ENCODE assay signal across 8 cellular contexts in genomic region chr15:81611679-81612078, GRCh38.
"Had no signal": no experiment of that assay in that cellular context is flagged by ENCODE, and none has a peak within 500 bp of the region (broad histone marks: within the 10 kb centered on the region; RNA-seq: fewer than 3 reads in every experiment).

No MANE protein-coding gene starts in this region.

- H3K4me3 ChIP-seq: GM23338 had no signal

- H3K4me3 Mint-ChIP-seq: GM23338, H9, IgD-negative memory B cell had no signal

- H3K9me3 Mint-ChIP-seq: GM23338, H9, IgD-negative memory B cell had no signal

- FAIRE-seq: H1, H54, HTR-8/SVneo had no signal

- H3K27ac Mint-ChIP-seq: GM23338, H9, IgD-negative memory B cell had no signal

- H3K36me3 Mint-ChIP-seq: IgD-negative memory B cell had no signal

- DNase-seq: H9, HCEC 1CT, KG1 had no signal

- H3K4me2 ChIP-seq: GM23338 had no signal

- H2AFZ ChIP-seq: GM23338 had no signal

- H3K27me3 Mint-ChIP-seq: IgD-negative memory B cell had no signal
